23 cellular contexts compared by ENCODE assay signal in genomic region chr7:69443136-69443535, GRCh38.
DNase-seq lines count a peak whose midpoint lies in the region; ATAC-seq, FAIRE-seq and TF ChIP-seq lines count a peak whose summit lies in the region.
"Had no signal": no experiment of that assay in that cellular context is flagged by ENCODE, and none has a peak within 500 bp of the region (broad histone marks: within the 10 kb centered on the region; RNA-seq: fewer than 3 reads in every experiment).

No MANE protein-coding gene starts in this region.

- no peak for TF ChIP-seq POLR2A in GM12878 (IDR thresholded peaks at IDR 0.05; ENCODE audit: low read depth, low read length)

- H3K9me2 ChIP-seq in DOHH2 (replicated peaks; ENCODE audit: control insufficient read depth, low read length) (no peaks in the 10 kb centered on the region), OCI-LY7 (ENCODE audit: insufficient read depth, low read length) (no peaks in the 10 kb centered on the region)

- peak; percentile 61 for ATAC-seq in GM18867 (IDR thresholded peaks at IDR 0.05; ENCODE audit: unreplicated experiment)
- peak; percentile 44 for ATAC-seq in GM12878
- ATAC-seq: A549; CD8-positive, alpha-beta T cell had no signal

- SMC1A ChIA-PET in GM12878 (lab: Charles Lee; ENCODE audit: uncharacterized antibody, unreplicated experiment): no interaction called here

- no peak for DNase-seq in OCI-LY7 (ENCODE audit: low spot score)
- no peak for DNase-seq in GM12878 (ENCODE audit: low read depth, low spot score)
- no peak for DNase-seq in NCI-H2171 (lab: John Stamatoyannopoulos, UW)
- no peak for DNase-seq in activated effector memory CD4-positive, alpha-beta T cell treated with anti-CD3 and anti-CD28 coated beads, Interleukin-2, amount 50 U/mL, for 16 hours
- no peak for DNase-seq in nucleus accumbens (lab: John Stamatoyannopoulos, UW)
- DNase-seq: AML-193; Caco-2; Calu3; CD4-positive, alpha-beta T cell; CD8-positive, alpha-beta T cell; DMS79 treated with DMSO at 0.1 percent for 48 hours; EL; GDM1 had no signal

- H3K27ac ChIP-seq in DOHH2 (ENCODE audit: low read depth, low read length) (no peak overlapping the region), OCI-LY7 (ENCODE audit: low read depth, low read length, poor library complexity, severe bottlenecking) (no peak overlapping the region), GM12878 (ENCODE audit: control insufficient read depth, insufficient read depth) (no peak overlapping the region)
- H3K27ac ChIP-seq: 22Rv1; A549; BLaER1 treated with 17β-estradiol and CSF1 and Interleukin-3, amounts not matched to agents 10 nM and 100 nM; C4-2B had no signal

- H3K79me2 ChIP-seq in DOHH2 (ENCODE audit: control insufficient read depth, low read length): no peaks in the 10 kb centered on the region
- no peaks in the 10 kb centered on the region for H3K79me2 ChIP-seq in OCI-LY7 (ENCODE audit: insufficient read depth, low read depth, low read length)
- no peaks in the 10 kb centered on the region for H3K79me2 ChIP-seq in GM12878 (ENCODE audit: control insufficient read depth, insufficient read depth, low read length)

- H3K4me2 ChIP-seq in DOHH2 (ENCODE audit: low read length): peak overlapping the region; percentile 36
- H3K4me2 ChIP-seq in OCI-LY7 (ENCODE audit: low read length): peak overlapping the region; percentile 37
- H3K4me2 ChIP-seq in GM12878 (ENCODE audit: control insufficient read depth, insufficient read depth): no peak overlapping the region
- H3K4me2 ChIP-seq: A549; BLaER1 treated with 17β-estradiol and CSF1 and Interleukin-3, amounts not matched to agents 10 nM and 100 nM had no signal

- H3K27me3 ChIP-seq in DOHH2 (ENCODE audit: control insufficient read depth, low read length) (no peaks in the 10 kb centered on the region), GM12878 (replicated peaks in 1 of 2; ENCODE audit: control insufficient read depth in 2 of 2, insufficient read depth in 2 of 2, low read length in 1 of 2) (no peaks in the 10 kb centered on the region)
- H3K27me3 ChIP-seq: BLaER1 treated with 17β-estradiol and CSF1 and Interleukin-3, amounts not matched to agents 10 nM and 100 nM had no signal

- BruUV-seq in OCI-LY7 (replicated peaks; lab: Mats Ljungman, UMichigan) (no TSS peak), GM12878 (replicated peaks; lab: Mats Ljungman, UMichigan) (no TSS peak)

- H2AFZ ChIP-seq in OCI-LY7 (ENCODE audit: low read length) (peak overlapping the region; percentile 82), GM12878 (ENCODE audit: control insufficient read depth, low read depth, low read length) (no peak overlapping the region)

- H3F3A ChIP-seq in DOHH2 (ENCODE audit: control insufficient read depth, insufficient read depth): no peaks in the 10 kb centered on the region

- H4K20me1 ChIP-seq in DOHH2 (ENCODE audit: control insufficient read depth, insufficient read depth, low read depth, low read length) (no peaks in the 10 kb centered on the region), OCI-LY7 (ENCODE audit: insufficient read depth, low read length) (no peaks in the 10 kb centered on the region), GM12878 (ENCODE audit: control insufficient read depth, insufficient read depth) (no peaks in the 10 kb centered on the region)
- H4K20me1 ChIP-seq: BLaER1 treated with 17β-estradiol and CSF1 and Interleukin-3, amounts not matched to agents 10 nM and 100 nM had no signal

- no peak overlapping the region for H3K9ac ChIP-seq in GM12878 (ENCODE audit: control insufficient read depth, insufficient read depth, low read length)
- H3K9ac ChIP-seq: BLaER1 treated with 17β-estradiol and CSF1 and Interleukin-3, amounts not matched to agents 10 nM and 100 nM had no signal

- no peaks in the 10 kb centered on the region for H3K36me3 ChIP-seq in DOHH2 (ENCODE audit: control insufficient read depth, low read length)
- no peaks in the 10 kb centered on the region; the same call in 1 of the 2 replicates for H3K36me3 ChIP-seq in OCI-LY7 (ENCODE audit: insufficient read depth, low read length)
- H3K36me3 ChIP-seq in GM12878 (ENCODE audit: control insufficient read depth in 2 of 2, insufficient read depth in 2 of 2, low read length in 1 of 2): no peaks in the 10 kb centered on the region
- H3K36me3 ChIP-seq: BLaER1 treated with 17β-estradiol and CSF1 and Interleukin-3, amounts not matched to agents 10 nM and 100 nM had no signal

- POLR2A ChIA-PET in OCI-LY7 (lab: Charles Lee) (interaction anchor here (0.6 kb wide), 1 partner anchor 444 kb away, joined by 4 read pairs; no protein-coding TSS in a partner anchor), GM12878 (lab: Charles Lee) (no interaction called here)

- H3K9me3 ChIP-seq in DOHH2 (ENCODE audit: control insufficient read depth, insufficient read depth, low read length) (peaks cover 20% of the 10 kb centered on the region), OCI-LY7 (ENCODE audit: low read length) (peaks cover 25% of the 10 kb centered on the region; the same call in 1 of the 2 replicates), GM12878 (replicated peaks; ENCODE audit: control insufficient read depth, insufficient read depth, low read length) (peaks cover 7% of the 10 kb centered on the region; the same call in 2 of the 3 replicates)
- H3K9me3 ChIP-seq: Caco-2 had no signal

- H3K4me3 ChIP-seq in DOHH2 (ENCODE audit: low read length): peak overlapping the region; percentile 13; the same call in 1 of the 2 replicates
- no peak overlapping the region for H3K4me3 ChIP-seq in OCI-LY7 (ENCODE audit: low read depth, low read length, poor library complexity, severe bottlenecking)
- no peak overlapping the region for H3K4me3 ChIP-seq in GM12878
- H3K4me3 ChIP-seq: A549; BLaER1 treated with 17β-estradiol and CSF1 and Interleukin-3, amounts not matched to agents 10 nM and 100 nM had no signal

- intact Hi-C loops in OCI-LY7 (cut with micrococcal nuclease; ENCODE audit: unreplicated experiment) (no loop called here), GM12878 (cut with micrococcal nuclease; ENCODE audit: unreplicated experiment) (no loop called here)

- RAD21 ChIA-PET in GM12878 (lab: Charles Lee; ENCODE audit: unreplicated experiment): no interaction called here

- no peak for TF ChIP-seq EP300 in GM12878 (IDR thresholded peaks at IDR 0.05; ENCODE audit: borderline replicate concordance in 1 of 2, control insufficient read depth in 1 of 2, low read depth in 2 of 2, low read length in 2 of 2)

- 5% methylated on average over 2 of the region's 2 CpGs for WGBS in GM12878 (ENCODE audit: insufficient coverage, insufficient replicate concordance, low lambda C conversion rate, missing lambda C conversion rate)

- no peak for TF ChIP-seq RAD21 in GM12878 (IDR thresholded peaks at IDR 0.05; ENCODE audit: insufficient read depth, low read depth, low read length)

- no peak for TF ChIP-seq CTCF in DOHH2 (IDR thresholded peaks at IDR 0.05; ENCODE audit: low read depth, low read length, poor library complexity, severe bottlenecking)
- TF ChIP-seq CTCF in OCI-LY7 (conservative IDR thresholded peaks at IDR 0.05; ENCODE audit: low read length): no peak
- no peak for TF ChIP-seq CTCF in GM12878 (IDR thresholded peaks at IDR 0.05 in 2 of 3, conservative IDR thresholded peaks at IDR 0.05 in 1 of 3; ENCODE audit: control insufficient read depth in 2 of 3, extremely low read depth in 1 of 3, insufficient read depth in 1 of 3, low read depth in 3 of 3, low read length in 3 of 3)

- FAIRE-seq in GM12878 (lab: Jason Lieb, UNC): no peak
- FAIRE-seq: A549, D721Med, GM12892, GM18507, GM19239 had no signal

- in situ Hi-C loops in GM12878 (cut with MboI): no loop called here

- CTCF ChIA-PET in OCI-LY7 (lab: Charles Lee; ENCODE audit: unreplicated experiment) (no interaction called here), GM12878 (lab: Yijun Ruan, JAX) (no interaction called here)

- peaks cover 14% of the 10 kb centered on the region for H3K4me1 ChIP-seq in DOHH2 (ENCODE audit: control insufficient read depth, low read length)
- H3K4me1 ChIP-seq in OCI-LY7 (ENCODE audit: insufficient read depth, low read length, poor library complexity, severe bottlenecking): peaks cover 9% of the 10 kb centered on the region
- no peaks in the 10 kb centered on the region for H3K4me1 ChIP-seq in GM12878 (ENCODE audit: control insufficient read depth, insufficient read depth, low read length)
- H3K4me1 ChIP-seq: A549, Caco-2 had no signal

TF ChIP-seq in GM12878, 131 proteins besides CTCF, POLR2A, EP300 and RAD21:
- TF ChIP-seq TCF12 (IDR thresholded peaks at IDR 0.05; ENCODE audit: low read depth, low read length): no peak
- TF ChIP-seq PAX5 (IDR thresholded peaks at IDR 0.05; ENCODE audit: borderline replicate concordance, low read depth, low read length): no peak
- TF ChIP-seq TBL1XR1 (IDR thresholded peaks at IDR 0.05; ENCODE audit: low read depth, low read length): no peak
- TF ChIP-seq ZNF274 (IDR thresholded peaks at IDR 0.05; ENCODE audit: insufficient read depth, insufficient read length): no peak
- TF ChIP-seq MTA3 (IDR thresholded peaks at IDR 0.05; ENCODE audit: borderline replicate concordance, low read length): no peak
- no peak for TF ChIP-seq FOS (IDR thresholded peaks at IDR 0.05; ENCODE audit: borderline replicate concordance, extremely low read depth, insufficient read length)
- TF ChIP-seq ZNF622 (IDR thresholded peaks at IDR 0.05): no peak
- TF ChIP-seq MEF2B (IDR thresholded peaks at IDR 0.05; ENCODE audit: partially characterized antibody, poor library complexity, severe bottlenecking): peak; percentile 40
- no peak for TF ChIP-seq MLLT1 (IDR thresholded peaks at IDR 0.05)
- peak; percentile 51 for TF ChIP-seq RUNX3 (IDR thresholded peaks at IDR 0.05; ENCODE audit: low read length)
- 0 out of 2 replicates have a peak, but pooled peaks have one; percentile 45 for TF ChIP-seq MEF2A (IDR thresholded peaks at IDR 0.05; ENCODE audit: insufficient read depth, low read depth, low read length)
